Comparison of ENCODE assay signal across 8 cellular contexts in genomic region chr19:51097166-51097736, GRCh38. TPM values are rescaled to one million over a fixed set of nuclear protein-coding genes. Genes with fewer than 3 reads are reported as not detected.
DNase-seq lines count a peak whose midpoint lies in the region; TF ChIP-seq lines count a peak whose summit lies in the region.

No MANE protein-coding gene starts in this region.

- peak; percentile 59 for TF ChIP-seq CTCF in AG09319 (IDR thresholded peaks at IDR 0.05; ENCODE audit: low read depth, low read length)
- peak; percentile 66 for TF ChIP-seq CTCF in OCI-LY1 (IDR thresholded peaks at IDR 0.05; ENCODE audit: low read length)
- TF ChIP-seq CTCF in neural progenitor cell (IDR thresholded peaks at IDR 0.05) = peak; percentile 77
- TF ChIP-seq CTCF in suprapubic skin (IDR thresholded peaks at IDR 0.05) = peak; percentile 31 to 70

- H3K27me3 Mint-ChIP-seq in activated T-cell treated with anti-CD3 and anti-CD28 coated beads, Interleukin-2, amount 50 U/mL, for 24 hours = no peaks in the 10 kb centered on the region
- H3K27me3 Mint-ChIP-seq in neural progenitor cell (ENCODE audit: insufficient read depth, low read depth) = peaks cover 3% of the 10 kb centered on the region

- no peaks in the 10 kb centered on the region for H3K4me1 ChIP-seq in GM23248 (ENCODE audit: insufficient read depth)
- no peaks in the 10 kb centered on the region for H3K4me1 ChIP-seq in OCI-LY1 (ENCODE audit: insufficient read depth, low read length, severe bottlenecking)
- no peaks in the 10 kb centered on the region for H3K4me1 ChIP-seq in neural progenitor cell
- peaks cover 28% of the 10 kb centered on the region for H3K4me1 ChIP-seq in suprapubic skin

- DNase-seq in AG09319 (ENCODE audit: extremely low read depth, low read depth) = no peak
- peak; percentile 66 for DNase-seq in GM23248
- peak; percentile 76 for DNase-seq in activated T-cell treated with anti-CD3 and anti-CD28 coated beads, Interleukin-2, amount 50 U/mL, for 24 hours
- DNase-seq in fibroblast of gingiva (ENCODE audit: low read depth) = peak; percentile 24
- DNase-seq in neural progenitor cell (ENCODE audit: low spot score) = peak; percentile 70
- DNase-seq in suprapubic skin (ENCODE audit: low spot score in 2 of 2) = peak in 1 of 2 donors; percentile 90
- DNase-seq in foreskin melanocyte = no peak

- H3K4me3 Mint-ChIP-seq in activated T-cell treated with anti-CD3 and anti-CD28 coated beads, Interleukin-2, amount 50 U/mL, for 24 hours = no peak overlapping the region
- no peak overlapping the region for H3K4me3 Mint-ChIP-seq in neural progenitor cell

- H4K20me1 ChIP-seq in GM23248 (ENCODE audit: insufficient read depth) = no peaks in the 10 kb centered on the region
- H4K20me1 ChIP-seq in OCI-LY1 (ENCODE audit: insufficient read depth, low read length) = no peaks in the 10 kb centered on the region
- H4K20me1 ChIP-seq in neural progenitor cell (ENCODE audit: low read depth) = peaks cover 6% of the 10 kb centered on the region

- H3K79me2 ChIP-seq in GM23248 (ENCODE audit: insufficient read depth) (peaks cover 22% of the 10 kb centered on the region), OCI-LY1 (ENCODE audit: insufficient read depth, low read length) (no peaks in the 10 kb centered on the region), neural progenitor cell (ENCODE audit: low read depth) (no peaks in the 10 kb centered on the region)

- no peak overlapping the region for H3K9ac ChIP-seq in GM23248
- H3K9ac ChIP-seq in OCI-LY1 (ENCODE audit: low read length) = no peak overlapping the region
- H3K9ac ChIP-seq in neural progenitor cell = no peak overlapping the region

- no peak overlapping the region for H3K4me3 ChIP-seq in GM23248
- no peak overlapping the region for H3K4me3 ChIP-seq in OCI-LY1 (ENCODE audit: low read depth, low read length, poor library complexity, severe bottlenecking)
- H3K4me3 ChIP-seq in neural progenitor cell = no peak overlapping the region
- no peak overlapping the region for H3K4me3 ChIP-seq in suprapubic skin

- in situ Hi-C loops in GM23248 (cut with MboI) = no loop called here

- peak overlapping the region; percentile 4 for H3K27ac Mint-ChIP-seq in activated T-cell treated with anti-CD3 and anti-CD28 coated beads, Interleukin-2, amount 50 U/mL, for 24 hours
- H3K27ac Mint-ChIP-seq in neural progenitor cell = no peak overlapping the region

- H3K27me3 ChIP-seq in GM23248 (replicated peaks; ENCODE audit: insufficient read depth) (no peaks in the 10 kb centered on the region), OCI-LY1 (ENCODE audit: insufficient read depth, low read length) (no peaks in the 10 kb centered on the region), neural progenitor cell (no peaks in the 10 kb centered on the region), suprapubic skin (no peaks in the 10 kb centered on the region)

- no peak overlapping the region for H2AFZ ChIP-seq in GM23248
- no peak overlapping the region for H2AFZ ChIP-seq in OCI-LY1 (ENCODE audit: low read length)
- H2AFZ ChIP-seq in neural progenitor cell (replicated peaks) = no peak overlapping the region

- TF ChIP-seq POLR2A in suprapubic skin (IDR thresholded peaks at IDR 0.05) = no peak

- no peaks in the 10 kb centered on the region for H3K9me3 Mint-ChIP-seq in activated T-cell treated with anti-CD3 and anti-CD28 coated beads, Interleukin-2, amount 50 U/mL, for 24 hours
- H3K9me3 Mint-ChIP-seq in neural progenitor cell = no peaks in the 10 kb centered on the region

- H3K9me3 ChIP-seq in GM23248 (ENCODE audit: low read depth) = no peaks in the 10 kb centered on the region
- no peaks in the 10 kb centered on the region for H3K9me3 ChIP-seq in OCI-LY1 (ENCODE audit: low read length)
- no peaks in the 10 kb centered on the region for H3K9me3 ChIP-seq in neural progenitor cell (ENCODE audit: low read depth)
- H3K9me3 ChIP-seq in suprapubic skin = no peaks in the 10 kb centered on the region

- no peak for TF ChIP-seq EP300 in suprapubic skin (IDR thresholded peaks at IDR 0.05)

- peaks cover 67% of the 10 kb centered on the region for H3K36me3 Mint-ChIP-seq in activated T-cell treated with anti-CD3 and anti-CD28 coated beads, Interleukin-2, amount 50 U/mL, for 24 hours (ENCODE audit: low read depth)
- no peaks in the 10 kb centered on the region for H3K36me3 Mint-ChIP-seq in neural progenitor cell

- H3K36me3 ChIP-seq in GM23248 (ENCODE audit: low read depth) (no peaks in the 10 kb centered on the region), OCI-LY1 (ENCODE audit: insufficient read depth, low read length) (peaks cover 28% of the 10 kb centered on the region), neural progenitor cell (no peaks in the 10 kb centered on the region), suprapubic skin (peaks cover 26% of the 10 kb centered on the region)

- H3K27ac ChIP-seq in GM23248 (no peak overlapping the region), OCI-LY1 (ENCODE audit: low read depth, low read length, poor library complexity, severe bottlenecking) (no peak overlapping the region), neural progenitor cell (no peak overlapping the region), suprapubic skin (no peak overlapping the region)

- H3F3A ChIP-seq in GM23248 (ENCODE audit: insufficient read depth) = no peaks in the 10 kb centered on the region
- no peaks in the 10 kb centered on the region for H3F3A ChIP-seq in OCI-LY1 (ENCODE audit: insufficient read depth, low read length)
- H3F3A ChIP-seq in neural progenitor cell (ENCODE audit: low read depth) = no peaks in the 10 kb centered on the region

- WGBS in GM23248 (ENCODE audit: low coverage in 1 of 2, low lambda C conversion rate in 2 of 2, missing lambda C conversion rate in 2 of 2), 2 experiments = 3 to 4% methylated on average over 7 to 8 of the region's 8 CpGs
- 9% methylated on average over 7 of the region's 8 CpGs for WGBS in suprapubic skin

- peaks cover 31% of the 10 kb centered on the region for H3K4me1 Mint-ChIP-seq in activated T-cell treated with anti-CD3 and anti-CD28 coated beads, Interleukin-2, amount 50 U/mL, for 24 hours (ENCODE audit: low read depth)
- H3K4me1 Mint-ChIP-seq in neural progenitor cell = peaks cover 2% of the 10 kb centered on the region

- no peaks in the 10 kb centered on the region for H3K9me2 ChIP-seq in GM23248 (ENCODE audit: insufficient read depth)
- no peaks in the 10 kb centered on the region for H3K9me2 ChIP-seq in OCI-LY1 (ENCODE audit: low read depth, low read length)

- H3K4me2 ChIP-seq in GM23248 (ENCODE audit: unreplicated experiment) = no peak overlapping the region
- H3K4me2 ChIP-seq in OCI-LY1 (ENCODE audit: low read length) = no peak overlapping the region
- H3K4me2 ChIP-seq in neural progenitor cell = no peak overlapping the region

RNA-seq across cellular contexts. Expression of gene CTU1, which starts 11.0 kb away (rescaled TPM):
- 9.0 and 11.3 TPM in 2 replicates for total RNA-seq in GM23248 (2014; rRNA removed; shearing (Covaris generic))
- polyA plus RNA-seq in GM23248 (2016; fragmentation: Nextera tagmentation; extraction: Ambion mirVana) = 4.2 and 4.4 TPM in 2 replicates
- total RNA-seq in neural progenitor cell (ENCODE audit: low replicate concordance) (0.24 and 5.6 TPM in 2 replicates), suprapubic skin (10 to 100 TPM in 3 of 4 donors, 1 to 10 TPM in 1; 7.7 to 14.6 (median 12.9) TPM)

RNA-seq across cellular contexts. Expression of gene KLK14, which starts 14.6 kb away (rescaled TPM):
- not detected in 2 replicates for total RNA-seq in GM23248 (2014; rRNA removed; shearing (Covaris generic))
- not detected in 2 replicates for polyA plus RNA-seq in GM23248 (2016; fragmentation: Nextera tagmentation; extraction: Ambion mirVana)
- not detected in 2 replicates for total RNA-seq in neural progenitor cell (ENCODE audit: low replicate concordance)
- 10 to 100 TPM in 1 of 4 donors, 1 to 10 TPM in 3; 3.8 to 22.8 (median 5.2) TPM for total RNA-seq in suprapubic skin

RNA-seq across cellular contexts. Expression of gene SIGLEC9, which starts 27.5 kb away (rescaled TPM):
- total RNA-seq in GM23248 (2014; rRNA removed; shearing (Covaris generic)) = not detected in 2 replicates
- polyA plus RNA-seq in GM23248 (2016; fragmentation: Nextera tagmentation; extraction: Ambion mirVana) = not detected in 2 replicates
- total RNA-seq in neural progenitor cell (ENCODE audit: low replicate concordance) = not detected in 2 replicates
- 1 to 10 TPM in 1 of 4 donors, under 1 TPM in 2, not detected in 1; 0.68 to 1.3 (median 0.83) TPM for total RNA-seq in suprapubic skin

RNA-seq across cellular contexts. Expression of gene KLK13, which starts 32.4 kb away (rescaled TPM):
- total RNA-seq in GM23248 (2014; rRNA removed; shearing (Covaris generic)) = not detected in 2 replicates
- polyA plus RNA-seq in GM23248 (2016; fragmentation: Nextera tagmentation; extraction: Ambion mirVana) = 0.25 TPM in 1 of 2 replicates, not detected in the other
- total RNA-seq in neural progenitor cell (ENCODE audit: low replicate concordance) (not detected in 2 replicates), suprapubic skin (10 to 100 TPM in 3 of 4 donors, 1 to 10 TPM in 1; 6.6 to 23.5 (median 16.5) TPM)

RNA-seq across cellular contexts. Expression of gene SIGLEC7, which starts 44.9 kb away (rescaled TPM):
- not detected in 2 replicates for total RNA-seq in GM23248 (2014; rRNA removed; shearing (Covaris generic))
- polyA plus RNA-seq in GM23248 (2016; fragmentation: Nextera tagmentation; extraction: Ambion mirVana) = not detected in 2 replicates
- total RNA-seq in neural progenitor cell (ENCODE audit: low replicate concordance) (not detected in 2 replicates), suprapubic skin (not detected)

Comparison
In these comparisons a context has a peak if more than half of its experiments do, and no peak if none do; other contexts are left out.
1. DNase-seq: peak in GM23248 (single experiment), activated T-cell treated with anti-CD3 and anti-CD28 coated beads, Interleukin-2, amount 50 U/mL, for 24 hours (single experiment), fibroblast of gingiva (single experiment) and neural progenitor cell (single experiment); none in AG09319 (single experiment) and foreskin melanocyte (single experiment).
2. Peak in every context shown above with its lines, with median percentiles within 50 percentile points of each other: CTCF ChIP-seq.